In genomic region chr14:19975291-19975690, GRCh38 we compare ENCODE assay signal across 24 cellular contexts. TPM values are rescaled to one million over a fixed set of nuclear protein-coding genes. Genes with fewer than 3 reads are reported as not detected.
"Had no signal": no experiment of that assay in that cellular context is flagged by ENCODE, and none has a peak within 500 bp of the region (broad histone marks: within the 10 kb centered on the region; RNA-seq: fewer than 3 reads in every experiment).

Gene OR4K15, plus strand, starts transcription at chr14:19975591. Its CDS starts 0 bp downstream, at chr14:19975591.

- H3K36me3 ChIP-seq: brain microvascular endothelial cell, colonic mucosa, thyroid gland had no signal

- H3K4me2 ChIP-seq: smooth muscle cell had no signal

- H3K4me3 ChIP-seq: colonic mucosa, lung, smooth muscle cell, thyroid gland had no signal

- H3K27ac ChIP-seq: brain microvascular endothelial cell, colonic mucosa, thyroid gland had no signal

- H3K4me1 Mint-ChIP-seq: activated B cell treated with CpG ODN at 0.5 μM for 24 hours; mesothelial cell of epicardium; nephron progenitor cell; stimulated activated memory B cell treated with anti-CD40 and anti-IgM and Interleukin-4, amounts not matched to agents 10 μg/mL and 1 μg/mL and 100 μg/mL, for 72 hours had no signal

- ATAC-seq: left lobe of liver; sciatic nerve; stimulated activated memory B cell treated with anti-CD40 and anti-IgM and Interleukin-4, amounts not matched to agents 10 μg/mL and 1 μg/mL and 100 μg/mL, for 72 hours had no signal

- H3K27me3 Mint-ChIP-seq: activated B cell treated with CpG ODN at 0.5 μM for 24 hours; stimulated activated memory B cell treated with anti-CD40 and anti-IgM and Interleukin-4, amounts not matched to agents 10 μg/mL and 1 μg/mL and 100 μg/mL, for 72 hours had no signal

- H3K4me3 Mint-ChIP-seq: activated B cell treated with CpG ODN at 0.5 μM for 24 hours; mesothelial cell of epicardium; nephron progenitor cell; stimulated activated memory B cell treated with anti-CD40 and anti-IgM and Interleukin-4, amounts not matched to agents 10 μg/mL and 1 μg/mL and 100 μg/mL, for 72 hours had no signal

- H3K27ac Mint-ChIP-seq: activated B cell treated with CpG ODN at 0.5 μM for 24 hours; mesothelial cell of epicardium; nephron progenitor cell; stimulated activated memory B cell treated with anti-CD40 and anti-IgM and Interleukin-4, amounts not matched to agents 10 μg/mL and 1 μg/mL and 100 μg/mL, for 72 hours had no signal

- H3K9me3 ChIP-seq: colonic mucosa, thyroid gland had no signal

- H3K27me3 ChIP-seq: brain microvascular endothelial cell, colonic mucosa, thyroid gland had no signal

- H3K36me3 Mint-ChIP-seq: mesothelial cell of epicardium; stimulated activated memory B cell treated with anti-CD40 and anti-IgM and Interleukin-4, amounts not matched to agents 10 μg/mL and 1 μg/mL and 100 μg/mL, for 72 hours had no signal

- FAIRE-seq: keratinocyte had no signal

- H3K4me1 ChIP-seq: colonic mucosa, thyroid gland had no signal

- DNase-seq: activated B cell treated with CpG ODN at 0.5 μM for 24 hours; activated CD4-positive, alpha-beta T cell treated with anti-CD3 and anti-CD28 coated beads for 48 hours; activated effector memory CD4-positive, alpha-beta T cell treated with anti-CD3 and anti-CD28 coated beads, Interleukin-2, amount 50 U/mL, for 16 hours; aorta; brain microvascular endothelial cell; colonic mucosa; foreskin melanocyte; glutamatergic neuron; hypothalamus; nephron progenitor cell; nucleus accumbens; stimulated activated CD4-positive, alpha-beta T cell treated with anti-CD3 and anti-CD28 coated beads, Interleukin-4, amount 100 ng/mL, for 1 hour; thyroid gland had no signal

RNA-seq across cellular contexts. Expression of gene OR4K15, which starts in this region (rescaled TPM):
- total RNA-seq: activated B cell treated with CpG ODN at 0.5 μM for 24 hours, aorta, colonic mucosa, epithelial cell of proximal tubule, fibroblast of lung, left lobe of liver, lung, mesothelial cell of epicardium, sciatic nerve, smooth muscle cell, subcutaneous adipose tissue, thyroid gland, ureter had no signal
- polyA plus RNA-seq: aorta, fibroblast of lung, keratinocyte, lung, smooth muscle cell had no signal
